ENCODE assay signal across 1 cellular context in genomic region chr17:29588017-29588557, GRCh38.
TF ChIP-seq lines count a peak whose summit lies in the region.

No MANE protein-coding gene starts in this region.

TF ChIP-seq in HepG2, 621 proteins besides CTCF, POLR2A, EP300 and RAD21:
- TF ChIP-seq ZNF784 (CRISPR knock-in tag; IDR thresholded peaks at IDR 0.05; ENCODE audit: borderline replicate concordance) (no peak), HNF1B (CRISPR knock-in tag; IDR thresholded peaks at IDR 0.05) (0 out of 2 replicates have a peak, but pooled peaks have one; percentile 15), FOXA3 (CRISPR knock-in tag; IDR thresholded peaks at IDR 0.05) (no peak), ZFP91 (CRISPR knock-in tag; IDR thresholded peaks at IDR 0.05; ENCODE audit: borderline replicate concordance) (no peak), ZNF501 (CRISPR knock-in tag; IDR thresholded peaks at IDR 0.05) (peak; percentile 40; the same call in 1 of the 2 replicates), SMYD3 (CRISPR knock-in tag; IDR thresholded peaks at IDR 0.05) (no peak), KDM3A (CRISPR knock-in tag; IDR thresholded peaks at IDR 0.05; ENCODE audit: low read depth) (no peak), RFXAP (CRISPR knock-in tag; IDR thresholded peaks at IDR 0.05; ENCODE audit: borderline replicate concordance) (no peak), SMAD3 (CRISPR knock-in tag; IDR thresholded peaks at IDR 0.05) (no peak), ZNF430 (CRISPR knock-in tag; IDR thresholded peaks at IDR 0.05) (no peak), PPARG (CRISPR knock-in tag; conservative IDR thresholded peaks at IDR 0.05) (no peak), KDM2A (CRISPR knock-in tag; IDR thresholded peaks at IDR 0.05; ENCODE audit: borderline replicate concordance, low read depth) (no peak), ASH2L (IDR thresholded peaks at IDR 0.05; ENCODE audit: insufficient read length, low read depth, low read length) (no peak)
